25 cellular contexts compared by ENCODE assay signal in genomic region chr19:6911523-6911922, GRCh38. TPM values are rescaled to one million over a fixed set of nuclear protein-coding genes. Genes with fewer than 3 reads are reported as not detected.
"Had no signal": no experiment of that assay in that cellular context is flagged by ENCODE, and none has a peak within 500 bp of the region (broad histone marks: within the 10 kb centered on the region; RNA-seq: fewer than 3 reads in every experiment).

No MANE protein-coding gene starts in this region.

- H3K27ac ChIP-seq: left ventricle myocardium inferior, ovary, sigmoid colon, spleen, tibial nerve, vagina had no signal

- DNase-seq: hypothalamus; islet precursor cell; left ventricle myocardium inferior; mesendoderm; naive B cell; natural killer cell; nephron progenitor cell; ovary; right cardiac atrium; sigmoid colon; small intestine; spleen; stimulated activated CD4-positive, alpha-beta T cell treated with anti-CD3 and anti-CD28 coated beads, Interleukin-4, amount 100 ng/mL, for 24 hours; stimulated activated naive CD4-positive, alpha-beta T cell treated with Interleukin-2 at 50 U/mL for 16 hours; stimulated activated naive CD8-positive, alpha-beta T cell treated with anti-CD3 and anti-CD28 coated beads, Interleukin-15, amount 100 ng/mL, for 72 hours; substantia nigra had no signal

- H3K36me3 ChIP-seq: left ventricle myocardium inferior, ovary, sigmoid colon, tibial nerve, vagina had no signal

- H3K4me1 ChIP-seq: left ventricle myocardium inferior, sigmoid colon, spleen, tibial nerve, vagina had no signal

- H3K9me3 ChIP-seq: ovary had no signal

- ATAC-seq: right cardiac atrium; stimulated activated effector memory CD8-positive, alpha-beta T cell treated with anti-CD3 and anti-CD28 coated beads, Interleukin-12 subunit alpha, Interleukin-12 subunit beta, amount 100 ng/mL, for 72 hours; stimulated activated naive CD8-positive, alpha-beta T cell treated with anti-CD3 and anti-CD28 coated beads, Interleukin-15, amount 100 ng/mL, for 72 hours had no signal

- H3K4me3 ChIP-seq: left ventricle myocardium inferior, lung, ovary, sigmoid colon, spleen, tibial nerve, vagina had no signal

- H3K27me3 ChIP-seq: ovary, sigmoid colon, spleen, tibial nerve, vagina had no signal

RNA-seq across cellular contexts. Expression of gene ADGRE1, which starts 24.1 kb away (rescaled TPM):
- total RNA-seq: kidney epithelial cell, left ventricle myocardium inferior, mesothelial cell of epicardium, progenitor cell of endocrine pancreas, pulmonary artery endothelial cell, renal cortical epithelial cell, vagina had no signal
- polyA plus RNA-seq: right cardiac atrium had no signal
